In genomic region chr16:2428787-2429036, GRCh38 we compare ENCODE assay signal across 8 cellular contexts. TPM values are rescaled to one million over a fixed set of nuclear protein-coding genes. Genes with fewer than 3 reads are reported as not detected.
DNase-seq lines count a peak whose midpoint lies in the region; ATAC-seq, FAIRE-seq and TF ChIP-seq lines count a peak whose summit lies in the region.

No MANE protein-coding gene starts in this region.

- H3K27ac ChIP-seq in heart right ventricle (peak overlapping the region in 9 of 10 donors; percentile 17 to 89 (median 71)), skin epidermis (peak overlapping the region in 20 of 21 experiments; percentile 36 to 87 (median 70))

- TF ChIP-seq CTCF in heart right ventricle (IDR thresholded peaks at IDR 0.05) = no peak

- H3K36me3 ChIP-seq in heart right ventricle = peaks cover 0 to 25% (median 0%) of the 10 kb centered on the region in 9 donors

- TF ChIP-seq POLR2A in GM12892 (IDR thresholded peaks at IDR 0.05; ENCODE audit: low read depth, low read length) = no peak

- H3K4me3 ChIP-seq in heart right ventricle = peak overlapping the region; percentile 41 to 98 (median 80)
- H3K4me3 ChIP-seq in skin epidermis = peak overlapping the region; percentile 77 to 98 (median 93)

- intact Hi-C loops in heart right ventricle (cut with DNase I) = loop anchor here in 8 of 10 donors (1.0 to 10.0 kb wide), 7 partner anchors 41 to 161 kb away; partner anchors contain the start of genes ABCA3 (in 2 of the 8) and RNPS1 (in 1 of the 8)

- peak overlapping the region; percentile 92 for H3K4me3 Mint-ChIP-seq in T-helper 17 cell

- H3K27ac Mint-ChIP-seq in T-helper 17 cell = no peak overlapping the region

- no peak for DNase-seq in T-helper 17 cell
- DNase-seq in heart right ventricle = no peak
- no peak for DNase-seq in mucosa of gallbladder (ENCODE audit: low spot score)
- no peak for DNase-seq in mesenteric fat pad (ENCODE audit: low spot score)
- no peak for DNase-seq in GM12892 (ENCODE audit: insufficient read length)

- H3K9me3 ChIP-seq in T-helper 17 cell (ENCODE audit: control insufficient read depth, low read length, poor library complexity, severe bottlenecking) (no peaks in the 10 kb centered on the region), heart right ventricle (no peaks in the 10 kb centered on the region)

- ATAC-seq in GM21390 (IDR thresholded peaks at IDR 0.05; ENCODE audit: unreplicated experiment) (peak; percentile 1), T-helper 17 cell (no peak), heart right ventricle (peak in 7 of 8 donors; percentile 27 to 71 (median 41)), HG03097 (IDR thresholded peaks at IDR 0.05; ENCODE audit: low FRiP score, unreplicated experiment) (no peak)

- no peaks in the 10 kb centered on the region for H3K27me3 ChIP-seq in heart right ventricle

- peaks cover 6 to 22% (median 19%) of the 10 kb centered on the region in 9 donors for H3K4me1 ChIP-seq in heart right ventricle

- peaks cover 13% of the 10 kb centered on the region for H3K4me1 Mint-ChIP-seq in T-helper 17 cell

- H3K27me3 Mint-ChIP-seq in T-helper 17 cell = no peaks in the 10 kb centered on the region

- 1 to 2% methylated on average over 24 of the region's 24 CpGs for WGBS in heart right ventricle, 2 donors

- FAIRE-seq in GM12892 (lab: Jason Lieb, UNC) = no peak

- H3K36me3 Mint-ChIP-seq in T-helper 17 cell (ENCODE audit: low read depth) = peaks cover 4% of the 10 kb centered on the region

RNA-seq across cellular contexts. Expression of gene CCNF, which starts 0.5 kb away (rescaled TPM):
- 1 to 10 TPM; 2.9 to 3.3 TPM for total RNA-seq in T-helper 17 cell
- total RNA-seq in heart right ventricle = 1 to 10 TPM in 6 of 10 donors, under 1 TPM in 4; 0.62 to 3.4 (median 1.1) TPM
- polyA plus RNA-seq in heart right ventricle = under 1 TPM; 0.51 to 0.93 TPM
- 3.7 TPM for total RNA-seq in mucosa of gallbladder
- total RNA-seq in mesenteric fat pad = 3.9 TPM
- polyA plus RNA-seq in GM12892 (2012; ENCODE audit: missing spikeins) = 8.1 TPM

RNA-seq across cellular contexts. Expression of gene TEDC2, which starts 31.2 kb away (rescaled TPM):
- total RNA-seq in T-helper 17 cell = under 1 TPM; 0.70 to 0.85 TPM
- total RNA-seq in heart right ventricle = 1 to 10 TPM in 4 of 10 donors, under 1 TPM in 6; 0.47 to 1.9 (median 0.95) TPM
- 1 to 10 TPM in 1 of 2 donors, under 1 TPM in 1; 0.29 to 2.3 TPM for polyA plus RNA-seq in heart right ventricle
- 0.60 TPM for total RNA-seq in mucosa of gallbladder
- total RNA-seq in mesenteric fat pad = not detected
- polyA plus RNA-seq in GM12892 (2012; ENCODE audit: missing spikeins) = 8.4 TPM

RNA-seq across cellular contexts. Expression of gene NTN3, which starts 42.4 kb away (rescaled TPM):
- not detected for total RNA-seq in T-helper 17 cell
- total RNA-seq in heart right ventricle = under 1 TPM in 3 of 10 donors, not detected in 7; 0.12 to 0.18 (median 0.17) TPM
- polyA plus RNA-seq in heart right ventricle = not detected
- 0.46 TPM for total RNA-seq in mucosa of gallbladder
- total RNA-seq in mesenteric fat pad = not detected
- not detected for polyA plus RNA-seq in GM12892 (2012; ENCODE audit: missing spikeins)

RNA-seq across cellular contexts. Expression of gene TBC1D24, which starts 46.2 kb away (rescaled TPM):
- total RNA-seq in T-helper 17 cell = 1 to 10 TPM; 4.4 to 8.4 TPM
- total RNA-seq in heart right ventricle = 10 to 100 TPM in 4 of 10 donors, 1 to 10 TPM in 6; 6.2 to 14.9 (median 9.2) TPM
- 1 to 10 TPM; 3.4 to 5.4 TPM for polyA plus RNA-seq in heart right ventricle
- total RNA-seq in mucosa of gallbladder = 20.6 TPM
- 24.9 TPM for total RNA-seq in mesenteric fat pad
- polyA plus RNA-seq in GM12892 (2012; ENCODE audit: missing spikeins) = 2.7 TPM

Comparison
In these comparisons a context has a peak if more than half of its experiments do, and no peak if none do; other contexts are left out.
1. ATAC-seq: peak in GM21390 (single experiment) and heart right ventricle (7 of 8); none in T-helper 17 cell (single experiment) and HG03097 (single experiment).